ENCODE assay signal across 8 cellular contexts in genomic region chr1:113928950-113929749, GRCh38. TPM values are rescaled to one million over a fixed set of nuclear protein-coding genes. Genes with fewer than 3 reads are reported as not detected.
DNase-seq lines count a peak whose midpoint lies in the region; ATAC-seq and TF ChIP-seq lines count a peak whose summit lies in the region.

TSS of gene HIPK1 (plus strand) at chr1:113929324.

- peak within 1 kb of the TSS; percentile 98 for H3K27ac ChIP-seq in effector memory CD4-positive, alpha-beta T cell (ENCODE audit: insufficient read depth, low read length, poor library complexity, severe bottlenecking)

- peak; percentile 63 for ATAC-seq in memory B cell (ENCODE audit: low read depth)

- H3K4me3 ChIP-seq in effector memory CD4-positive, alpha-beta T cell (ENCODE audit: insufficient read depth, low read depth, low read length, poor library complexity, severe bottlenecking), result peak within 1 kb of the TSS; percentile 86

- peaks cover 40% of the 10 kb centered on the region for H3K4me1 Mint-ChIP-seq in memory B cell

- peak within 1 kb of the TSS; percentile 99 for H3K4me3 Mint-ChIP-seq in memory B cell

- H3K36me3 Mint-ChIP-seq in memory B cell, result peaks cover 9% of the 10 kb centered on the region

- no peak for TF ChIP-seq CTCF in GM20000 (IDR thresholded peaks at IDR 0.05; ENCODE audit: extremely low read depth, missing control alignments)

- no peaks in the 10 kb centered on the region for H3K9me3 ChIP-seq in effector memory CD4-positive, alpha-beta T cell (ENCODE audit: control insufficient read depth, low read length)

- H3K9me3 Mint-ChIP-seq in memory B cell, result no peaks in the 10 kb centered on the region

- no peaks in the 10 kb centered on the region for H3K27me3 ChIP-seq in effector memory CD4-positive, alpha-beta T cell (replicated peaks; ENCODE audit: control insufficient read depth, insufficient read depth, low read length, poor library complexity, severe bottlenecking)

- H3K27ac Mint-ChIP-seq in memory B cell, result peak within 1 kb of the TSS; percentile 99

- DNase-seq in COLO668 (lab: John Stamatoyannopoulos, UW; ENCODE audit: unreplicated experiment) (peak; percentile 98), GM20000 (ENCODE audit: low spot score) (peak; percentile 92), HT-29 (ENCODE audit: low spot score) (peak; percentile 94), NOMO-1 treated with DMSO at 0.1 percent for 48 hours (lab: John Stamatoyannopoulos, UW; ENCODE audit: unreplicated experiment) (peak; percentile 88), memory B cell (ENCODE audit: low spot score in 2 of 2) (peak; percentile 92 to 95)
- DNase-seq in activated CD8-positive, alpha-beta memory T cell treated with anti-CD3 and anti-CD28 coated beads for 4 hours (ENCODE audit: low read depth in 2 of 2), result peak; percentile 82 to 84
- peak; percentile 82 to 88 (median 87) for DNase-seq in effector memory CD4-positive, alpha-beta T cell
- DNase-seq in stimulated activated CD8-positive, alpha-beta memory T cell treated with anti-CD3 and anti-CD28 coated beads, Interleukin-12 subunit alpha, Interleukin-12 subunit beta, amount 100 ng/mL, for 24 hours (ENCODE audit: extremely low read depth), result peak; percentile 75

- H3K36me3 ChIP-seq in effector memory CD4-positive, alpha-beta T cell (ENCODE audit: control insufficient read depth, insufficient read depth, low read length), result no peaks in the 10 kb centered on the region

- H3K4me1 ChIP-seq in effector memory CD4-positive, alpha-beta T cell (ENCODE audit: control insufficient read depth, insufficient read depth, low read length, poor library complexity, severe bottlenecking), result peaks cover 33% of the 10 kb centered on the region

- no peaks in the 10 kb centered on the region for H3K27me3 Mint-ChIP-seq in memory B cell

RNA-seq across cellular contexts. Expression of gene HIPK1, which starts in this region (rescaled TPM):
- total RNA-seq in HT-29 (2014; rRNA removed; shearing (Covaris generic)), result 18.9 and 19.4 TPM in 2 replicates

Comparison
In these comparisons a context has a peak if more than half of its experiments do, and no peak if none do; other contexts are left out.
1. Peak in every context shown above with its lines: DNase-seq, ATAC-seq, H3K4me3 ChIP-seq and H3K27ac ChIP-seq.